Comparison of ENCODE assay signal across 2 cellular contexts in the genomic region with DNA sequence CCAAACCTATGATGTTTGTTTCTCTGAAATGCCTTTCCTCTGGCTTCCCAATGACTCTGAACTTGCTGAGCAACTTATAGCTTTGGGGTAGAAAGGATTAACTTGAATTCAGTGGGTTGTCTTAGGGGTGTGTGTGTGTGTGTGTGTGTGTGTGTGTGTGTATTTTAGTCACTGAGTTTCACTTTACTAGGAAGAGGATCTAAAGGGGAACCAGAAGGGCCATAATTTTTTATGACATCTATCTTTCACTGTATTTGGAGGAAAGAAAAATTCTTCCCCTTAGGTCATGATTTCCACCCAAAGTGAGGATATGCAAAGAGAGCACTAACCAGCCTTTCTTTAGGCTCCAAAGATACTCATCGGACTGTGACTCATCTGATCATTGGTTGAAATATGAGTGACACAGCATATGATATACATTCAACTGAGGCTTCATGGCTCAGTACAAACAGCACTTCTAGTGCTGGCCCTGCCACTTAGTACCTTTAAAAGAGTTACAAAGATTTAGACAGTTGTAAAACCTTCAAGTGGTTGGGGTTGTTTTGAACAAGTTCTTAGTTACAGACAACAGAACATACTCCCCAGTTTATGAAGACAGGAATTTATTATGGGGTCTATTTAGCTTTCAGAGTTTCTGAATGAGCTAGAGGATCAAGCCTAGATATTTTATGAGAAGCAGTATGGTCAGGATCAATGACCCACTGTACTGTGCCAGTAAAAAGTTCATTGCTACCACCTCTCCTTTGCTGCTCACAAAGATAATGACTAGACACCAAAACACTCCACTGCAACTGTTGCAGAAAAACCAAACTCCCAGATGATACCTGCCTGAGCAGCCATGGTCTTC.
A peak's percentile ranks its signal among the peaks of the same experiment; 100 is the strongest.
TF ChIP-seq lines count a peak whose summit lies in the region.

No MANE protein-coding gene starts in this region.

TF ChIP-seq in WTC11, 78 proteins besides CTCF, POLR2A, EP300 and RAD21:
- TF ChIP-seq, protein P1, sequence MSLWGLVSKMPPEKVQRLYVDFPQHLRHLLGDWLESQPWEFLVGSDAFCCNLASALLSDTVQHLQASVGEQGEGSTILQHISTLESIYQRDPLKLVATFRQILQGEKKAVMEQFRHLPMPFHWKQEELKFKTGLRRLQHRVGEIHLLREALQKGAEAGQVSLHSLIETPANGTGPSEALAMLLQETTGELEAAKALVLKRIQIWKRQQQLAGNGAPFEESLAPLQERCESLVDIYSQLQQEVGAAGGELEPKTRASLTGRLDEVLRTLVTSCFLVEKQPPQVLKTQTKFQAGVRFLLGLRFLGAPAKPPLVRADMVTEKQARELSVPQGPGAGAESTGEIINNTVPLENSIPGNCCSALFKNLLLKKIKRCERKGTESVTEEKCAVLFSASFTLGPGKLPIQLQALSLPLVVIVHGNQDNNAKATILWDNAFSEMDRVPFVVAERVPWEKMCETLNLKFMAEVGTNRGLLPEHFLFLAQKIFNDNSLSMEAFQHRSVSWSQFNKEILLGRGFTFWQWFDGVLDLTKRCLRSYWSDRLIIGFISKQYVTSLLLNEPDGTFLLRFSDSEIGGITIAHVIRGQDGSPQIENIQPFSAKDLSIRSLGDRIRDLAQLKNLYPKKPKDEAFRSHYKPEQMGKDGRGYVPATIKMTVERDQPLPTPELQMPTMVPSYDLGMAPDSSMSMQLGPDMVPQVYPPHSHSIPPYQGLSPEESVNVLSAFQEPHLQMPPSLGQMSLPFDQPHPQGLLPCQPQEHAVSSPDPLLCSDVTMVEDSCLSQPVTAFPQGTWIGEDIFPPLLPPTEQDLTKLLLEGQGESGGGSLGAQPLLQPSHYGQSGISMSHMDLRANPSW (CRISPR knock-in tag; conservative IDR thresholded peaks at IDR 0.05; ENCODE audit: low read depth): no peak
- TF ChIP-seq, protein P2, sequence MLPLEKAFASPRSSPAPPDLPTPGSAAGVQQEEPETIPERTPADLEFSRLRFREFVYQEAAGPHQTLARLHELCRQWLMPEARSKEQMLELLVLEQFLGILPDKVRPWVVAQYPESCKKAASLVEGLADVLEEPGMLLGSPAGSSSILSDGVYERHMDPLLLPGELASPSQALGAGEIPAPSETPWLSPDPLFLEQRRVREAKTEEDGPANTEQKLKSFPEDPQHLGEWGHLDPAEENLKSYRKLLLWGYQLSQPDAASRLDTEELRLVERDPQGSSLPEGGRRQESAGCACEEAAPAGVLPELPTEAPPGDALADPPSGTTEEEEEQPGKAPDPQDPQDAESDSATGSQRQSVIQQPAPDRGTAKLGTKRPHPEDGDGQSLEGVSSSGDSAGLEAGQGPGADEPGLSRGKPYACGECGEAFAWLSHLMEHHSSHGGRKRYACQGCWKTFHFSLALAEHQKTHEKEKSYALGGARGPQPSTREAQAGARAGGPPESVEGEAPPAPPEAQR (CRISPR knock-in tag; IDR thresholded peaks at IDR 0.05): no peak
- TF ChIP-seq, protein P3, sequence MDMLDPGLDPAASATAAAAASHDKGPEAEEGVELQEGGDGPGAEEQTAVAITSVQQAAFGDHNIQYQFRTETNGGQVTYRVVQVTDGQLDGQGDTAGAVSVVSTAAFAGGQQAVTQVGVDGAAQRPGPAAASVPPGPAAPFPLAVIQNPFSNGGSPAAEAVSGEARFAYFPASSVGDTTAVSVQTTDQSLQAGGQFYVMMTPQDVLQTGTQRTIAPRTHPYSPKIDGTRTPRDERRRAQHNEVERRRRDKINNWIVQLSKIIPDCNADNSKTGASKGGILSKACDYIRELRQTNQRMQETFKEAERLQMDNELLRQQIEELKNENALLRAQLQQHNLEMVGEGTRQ (CRISPR knock-in tag; IDR thresholded peaks at IDR 0.05): no peak
- no peak for TF ChIP-seq ZNF396 (CRISPR knock-in tag; IDR thresholded peaks at IDR 0.05; ENCODE audit: borderline replicate concordance)
- TF ChIP-seq, protein P4, sequence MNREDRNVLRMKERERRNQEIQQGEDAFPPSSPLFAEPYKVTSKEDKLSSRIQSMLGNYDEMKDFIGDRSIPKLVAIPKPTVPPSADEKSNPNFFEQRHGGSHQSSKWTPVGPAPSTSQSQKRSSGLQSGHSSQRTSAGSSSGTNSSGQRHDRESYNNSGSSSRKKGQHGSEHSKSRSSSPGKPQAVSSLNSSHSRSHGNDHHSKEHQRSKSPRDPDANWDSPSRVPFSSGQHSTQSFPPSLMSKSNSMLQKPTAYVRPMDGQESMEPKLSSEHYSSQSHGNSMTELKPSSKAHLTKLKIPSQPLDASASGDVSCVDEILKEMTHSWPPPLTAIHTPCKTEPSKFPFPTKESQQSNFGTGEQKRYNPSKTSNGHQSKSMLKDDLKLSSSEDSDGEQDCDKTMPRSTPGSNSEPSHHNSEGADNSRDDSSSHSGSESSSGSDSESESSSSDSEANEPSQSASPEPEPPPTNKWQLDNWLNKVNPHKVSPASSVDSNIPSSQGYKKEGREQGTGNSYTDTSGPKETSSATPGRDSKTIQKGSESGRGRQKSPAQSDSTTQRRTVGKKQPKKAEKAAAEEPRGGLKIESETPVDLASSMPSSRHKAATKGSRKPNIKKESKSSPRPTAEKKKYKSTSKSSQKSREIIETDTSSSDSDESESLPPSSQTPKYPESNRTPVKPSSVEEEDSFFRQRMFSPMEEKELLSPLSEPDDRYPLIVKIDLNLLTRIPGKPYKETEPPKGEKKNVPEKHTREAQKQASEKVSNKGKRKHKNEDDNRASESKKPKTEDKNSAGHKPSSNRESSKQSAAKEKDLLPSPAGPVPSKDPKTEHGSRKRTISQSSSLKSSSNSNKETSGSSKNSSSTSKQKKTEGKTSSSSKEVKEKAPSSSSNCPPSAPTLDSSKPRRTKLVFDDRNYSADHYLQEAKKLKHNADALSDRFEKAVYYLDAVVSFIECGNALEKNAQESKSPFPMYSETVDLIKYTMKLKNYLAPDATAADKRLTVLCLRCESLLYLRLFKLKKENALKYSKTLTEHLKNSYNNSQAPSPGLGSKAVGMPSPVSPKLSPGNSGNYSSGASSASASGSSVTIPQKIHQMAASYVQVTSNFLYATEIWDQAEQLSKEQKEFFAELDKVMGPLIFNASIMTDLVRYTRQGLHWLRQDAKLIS (CRISPR knock-in tag; IDR thresholded peaks at IDR 0.05; ENCODE audit: borderline replicate concordance): no peak
- TF ChIP-seq ESRRA (CRISPR knock-in tag; IDR thresholded peaks at IDR 0.05; ENCODE audit: borderline replicate concordance): no peak
- no peak for TF ChIP-seq ATF1 (CRISPR knock-in tag; IDR thresholded peaks at IDR 0.05)
- TF ChIP-seq GTF2I (CRISPR knock-in tag; conservative IDR thresholded peaks at IDR 0.05): no peak
- no peak for TF ChIP-seq SMAD4 (CRISPR knock-in tag; IDR thresholded peaks at IDR 0.05)
- TF ChIP-seq JAZF1 (CRISPR knock-in tag; IDR thresholded peaks at IDR 0.05): no peak
- TF ChIP-seq SMAD3 (CRISPR knock-in tag; IDR thresholded peaks at IDR 0.05; ENCODE audit: borderline replicate concordance): no peak
- TF ChIP-seq FOXK1 (CRISPR knock-in tag; IDR thresholded peaks at IDR 0.05): no peak
- TF ChIP-seq, protein P5, sequence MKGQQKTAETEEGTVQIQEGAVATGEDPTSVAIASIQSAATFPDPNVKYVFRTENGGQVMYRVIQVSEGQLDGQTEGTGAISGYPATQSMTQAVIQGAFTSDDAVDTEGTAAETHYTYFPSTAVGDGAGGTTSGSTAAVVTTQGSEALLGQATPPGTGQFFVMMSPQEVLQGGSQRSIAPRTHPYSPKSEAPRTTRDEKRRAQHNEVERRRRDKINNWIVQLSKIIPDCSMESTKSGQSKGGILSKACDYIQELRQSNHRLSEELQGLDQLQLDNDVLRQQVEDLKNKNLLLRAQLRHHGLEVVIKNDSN (CRISPR knock-in tag; IDR thresholded peaks at IDR 0.05): no peak
- TF ChIP-seq NFE2L1 (CRISPR knock-in tag; IDR thresholded peaks at IDR 0.05): no peak
TF ChIP-seq in WTC11: peak in this region for 0.

TF ChIP-seq in HepG2, 621 proteins besides CTCF, POLR2A, EP300 and RAD21 (continued from another document):
- TF ChIP-seq, protein P6, sequence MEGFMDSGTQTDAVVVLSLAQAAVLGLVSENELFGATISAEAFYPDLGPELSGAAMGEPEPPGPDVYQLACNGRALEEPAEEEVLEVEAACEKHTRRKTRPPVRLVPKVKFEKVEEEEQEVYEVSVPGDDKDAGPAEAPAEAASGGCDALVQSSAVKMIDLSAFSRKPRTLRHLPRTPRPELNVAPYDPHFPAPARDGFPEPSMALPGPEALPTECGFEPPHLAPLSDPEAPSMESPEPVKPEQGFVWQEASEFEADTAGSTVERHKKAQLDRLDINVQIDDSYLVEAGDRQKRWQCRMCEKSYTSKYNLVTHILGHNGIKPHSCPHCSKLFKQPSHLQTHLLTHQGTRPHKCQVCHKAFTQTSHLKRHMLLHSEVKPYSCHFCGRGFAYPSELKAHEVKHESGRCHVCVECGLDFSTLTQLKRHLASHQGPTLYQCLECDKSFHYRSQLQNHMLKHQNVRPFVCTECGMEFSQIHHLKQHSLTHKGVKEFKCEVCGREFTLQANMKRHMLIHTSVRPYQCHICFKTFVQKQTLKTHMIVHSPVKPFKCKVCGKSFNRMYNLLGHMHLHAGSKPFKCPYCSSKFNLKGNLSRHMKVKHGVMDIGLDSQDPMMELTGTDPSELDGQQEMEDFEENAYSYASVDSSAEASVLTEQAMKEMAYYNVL (CRISPR knock-in tag; IDR thresholded peaks at IDR 0.05; ENCODE audit: borderline replicate concordance): no peak
- TF ChIP-seq, protein P7, sequence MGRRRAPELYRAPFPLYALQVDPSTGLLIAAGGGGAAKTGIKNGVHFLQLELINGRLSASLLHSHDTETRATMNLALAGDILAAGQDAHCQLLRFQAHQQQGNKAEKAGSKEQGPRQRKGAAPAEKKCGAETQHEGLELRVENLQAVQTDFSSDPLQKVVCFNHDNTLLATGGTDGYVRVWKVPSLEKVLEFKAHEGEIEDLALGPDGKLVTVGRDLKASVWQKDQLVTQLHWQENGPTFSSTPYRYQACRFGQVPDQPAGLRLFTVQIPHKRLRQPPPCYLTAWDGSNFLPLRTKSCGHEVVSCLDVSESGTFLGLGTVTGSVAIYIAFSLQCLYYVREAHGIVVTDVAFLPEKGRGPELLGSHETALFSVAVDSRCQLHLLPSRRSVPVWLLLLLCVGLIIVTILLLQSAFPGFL (CRISPR knock-in tag; IDR thresholded peaks at IDR 0.05): no peak
- TF ChIP-seq NR2F1 (CRISPR knock-in tag; IDR thresholded peaks at IDR 0.05): 0 out of 4 replicates have a peak, but pooled peaks of 1 of the 2 experiments have one; percentile 35
- TF ChIP-seq YY1 (IDR thresholded peaks at IDR 0.05; ENCODE audit: insufficient read depth, insufficient replicate concordance, low read depth, low read length): no peak
- TF ChIP-seq, protein P8, sequence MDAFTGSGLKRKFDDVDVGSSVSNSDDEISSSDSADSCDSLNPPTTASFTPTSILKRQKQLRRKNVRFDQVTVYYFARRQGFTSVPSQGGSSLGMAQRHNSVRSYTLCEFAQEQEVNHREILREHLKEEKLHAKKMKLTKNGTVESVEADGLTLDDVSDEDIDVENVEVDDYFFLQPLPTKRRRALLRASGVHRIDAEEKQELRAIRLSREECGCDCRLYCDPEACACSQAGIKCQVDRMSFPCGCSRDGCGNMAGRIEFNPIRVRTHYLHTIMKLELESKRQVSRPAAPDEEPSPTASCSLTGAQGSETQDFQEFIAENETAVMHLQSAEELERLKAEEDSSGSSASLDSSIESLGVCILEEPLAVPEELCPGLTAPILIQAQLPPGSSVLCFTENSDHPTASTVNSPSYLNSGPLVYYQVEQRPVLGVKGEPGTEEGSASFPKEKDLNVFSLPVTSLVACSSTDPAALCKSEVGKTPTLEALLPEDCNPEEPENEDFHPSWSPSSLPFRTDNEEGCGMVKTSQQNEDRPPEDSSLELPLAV (CRISPR knock-in tag; conservative IDR thresholded peaks at IDR 0.05; ENCODE audit: low read depth): no peak
- TF ChIP-seq, protein P9, sequence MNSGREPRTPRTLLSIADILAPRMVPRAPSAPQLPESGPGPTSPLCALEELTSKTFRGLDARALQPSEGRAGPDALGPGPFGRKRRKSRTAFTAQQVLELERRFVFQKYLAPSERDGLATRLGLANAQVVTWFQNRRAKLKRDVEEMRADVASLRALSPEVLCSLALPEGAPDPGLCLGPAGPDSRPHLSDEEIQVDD (CRISPR knock-in tag; IDR thresholded peaks at IDR 0.05; ENCODE audit: borderline replicate concordance): no peak
- TF ChIP-seq PHB2 (IDR thresholded peaks at IDR 0.05; ENCODE audit: partially characterized antibody): no peak
